In the genomic region with DNA sequence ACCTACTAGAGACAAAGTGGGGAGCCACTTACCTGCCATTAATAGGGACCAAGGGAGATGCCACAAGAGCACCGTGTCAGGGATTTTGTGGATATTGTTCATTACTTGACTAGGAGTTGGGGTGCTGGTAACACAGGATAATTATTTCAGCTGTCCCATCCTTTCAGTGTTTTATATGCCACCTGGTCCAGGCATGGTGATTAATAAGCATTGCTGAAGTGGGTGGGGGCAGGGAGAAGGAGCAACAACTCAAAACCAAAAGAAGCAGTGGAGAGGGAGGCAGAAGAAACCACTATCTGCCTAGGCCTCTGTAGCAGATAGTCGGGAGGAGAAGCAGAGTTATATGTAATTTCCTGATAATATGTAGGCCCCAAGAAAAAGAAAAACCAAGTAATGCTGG, we compare ENCODE assay signal across 4 cellular contexts.
"Had no signal": no experiment of that assay in that cellular context is flagged by ENCODE, and none has a peak within 500 bp of the region (broad histone marks: within the 10 kb centered on the region; RNA-seq: fewer than 3 reads in every experiment).

No MANE protein-coding gene starts in this region.

- ATAC-seq: GM23338 had no signal

- DNase-seq: H9, HCEC 1CT, IMR-90 had no signal

- H3K9me3 Mint-ChIP-seq: GM23338, H9 had no signal

- H2AFZ ChIP-seq: GM23338 had no signal

- H3K4me3 Mint-ChIP-seq: GM23338, H9 had no signal

- H3K4me2 ChIP-seq: GM23338 had no signal

- H3K4me3 ChIP-seq: GM23338 had no signal

- H3K27ac Mint-ChIP-seq: GM23338, H9 had no signal

- H3K4me1 Mint-ChIP-seq: GM23338, H9 had no signal
